15 cellular contexts compared by ENCODE assay signal in the genomic region with DNA sequence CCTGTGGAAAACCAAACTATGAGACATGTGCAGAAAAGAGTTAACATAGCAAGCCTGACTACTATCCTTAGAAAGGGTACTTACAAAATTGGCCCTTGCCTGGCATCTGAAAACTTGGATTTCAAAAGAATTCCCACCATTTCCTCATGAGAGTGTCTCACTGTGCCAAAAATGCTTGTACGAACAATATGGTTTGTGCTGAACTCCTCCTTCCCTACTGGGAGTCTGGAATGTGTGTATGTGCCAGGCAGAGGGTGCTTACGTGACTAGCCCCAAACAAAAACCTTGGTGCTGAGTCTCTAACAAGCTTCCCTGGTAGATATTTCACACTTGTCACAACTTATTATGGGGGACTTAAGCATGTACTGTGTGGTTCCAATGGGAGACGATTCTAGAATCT.
DNase-seq lines count a peak whose midpoint lies in the region; ATAC-seq, FAIRE-seq and TF ChIP-seq lines count a peak whose summit lies in the region.
"Had no signal": no experiment of that assay in that cellular context is flagged by ENCODE, and none has a peak within 500 bp of the region (broad histone marks: within the 10 kb centered on the region; RNA-seq: fewer than 3 reads in every experiment).

No MANE protein-coding gene starts in this region.

- no peak overlapping the region for H2AK5ac ChIP-seq in H1 (ENCODE audit: low read depth, low read length)

- POLR2A ChIA-PET in H1 (lab: Charles Lee; ENCODE audit: partially characterized antibody), result no interaction called here
- POLR2A ChIA-PET in PC-9 (lab: Charles Lee; ENCODE audit: unreplicated experiment), result no interaction called here

- H3K4me2 ChIP-seq in H1 (ENCODE audit: insufficient read depth in 1 of 2, low read depth in 2 of 2, low read length in 2 of 2), result no peak overlapping the region
- no peak overlapping the region for H3K4me2 ChIP-seq in PC-9

- H3K4ac ChIP-seq in H1 (replicated peaks; ENCODE audit: insufficient read length, low read depth, low read length), result no peak overlapping the region

- ATAC-seq in upper lobe of left lung (ENCODE audit: low FRiP score in 2 of 2), result no peak
- no peak for ATAC-seq in GM19455 (IDR thresholded peaks at IDR 0.05; ENCODE audit: unreplicated experiment)

- H3F3A ChIP-seq in PC-9 (ENCODE audit: insufficient read depth, low read depth), result no peaks in the 10 kb centered on the region

- TF ChIP-seq POLR2A in H1 (IDR thresholded peaks at IDR 0.05; ENCODE audit: control extremely low read depth in 1 of 2, low read depth in 2 of 2, low read length in 2 of 2) (no peak), upper lobe of left lung (IDR thresholded peaks at IDR 0.05) (no peak)

- FAIRE-seq in H1 (lab: Jason Lieb, UNC), result no peak
- FAIRE-seq: GM12892 had no signal

- no peak overlapping the region for H3K14ac ChIP-seq in H1 (ENCODE audit: insufficient read length)

- H3K9ac ChIP-seq in H1 (replicated peaks in 1 of 4; ENCODE audit: extremely low read depth in 1 of 4, low read depth in 3 of 4, low read length in 3 of 4), result no peak overlapping the region

- TF ChIP-seq EP300 in Ishikawa (IDR thresholded peaks at IDR 0.05; ENCODE audit: borderline replicate concordance) (no peak), H1 (IDR thresholded peaks at IDR 0.05; ENCODE audit: borderline replicate concordance in 1 of 2, low read depth in 2 of 2, low read length in 2 of 2) (no peak), upper lobe of left lung (IDR thresholded peaks at IDR 0.05) (no peak)

- no peak for TF ChIP-seq RAD21 in Ishikawa (IDR thresholded peaks at IDR 0.05; ENCODE audit: low read depth)
- no peak for TF ChIP-seq RAD21 in H1 (IDR thresholded peaks at IDR 0.05 in 1 of 2, conservative IDR thresholded peaks at IDR 0.05 in 1 of 2; ENCODE audit: low read depth in 2 of 2, low read length in 2 of 2)

- H3K18ac ChIP-seq in H1 (ENCODE audit: extremely low read depth, low read length), result no peak overlapping the region

- no peak overlapping the region for H2BK120ac ChIP-seq in H1 (replicated peaks; ENCODE audit: low read depth, low read length)

- no peak overlapping the region for H4K8ac ChIP-seq in H1 (ENCODE audit: extremely low read depth, insufficient read depth, low read length)

- H3K23me2 ChIP-seq in H1 (ENCODE audit: low read depth, low read length), result no peaks in the 10 kb centered on the region

- H3K56ac ChIP-seq in H1 (replicated peaks; ENCODE audit: insufficient read length, low read depth, low read length), result no peak overlapping the region

- CTCF ChIA-PET in H1 (lab: Charles Lee; ENCODE audit: partially characterized antibody), result interaction anchor here (0.9 kb wide), 1 partner anchor 23 kb away, joined by 3 read pairs; no protein-coding TSS in a partner anchor
- CTCF ChIA-PET in PC-9 (lab: Charles Lee), result no interaction called here

- BruUV-seq in PC-9 (replicated peaks; lab: Mats Ljungman, UMichigan), result no TSS peak

- H3K27ac ChIP-seq in H1 (ENCODE audit: low read depth, low read length) (no peak overlapping the region), PC-9 (no peak overlapping the region), upper lobe of left lung (no peak overlapping the region)

- H2BK20ac ChIP-seq in H1 (ENCODE audit: low read length), result no peak overlapping the region

- H3K4me1 ChIP-seq in H1 (replicated peaks in 1 of 4; ENCODE audit: control insufficient read depth in 3 of 4, insufficient read depth in 4 of 4, low read length in 3 of 4) (no peaks in the 10 kb centered on the region), PC-9 (replicated peaks; ENCODE audit: insufficient read depth) (no peaks in the 10 kb centered on the region), upper lobe of left lung (no peaks in the 10 kb centered on the region)

- H3K4me3 ChIP-seq in AG10803 (ENCODE audit: low read length) (no peak overlapping the region), H1 (ENCODE audit: extremely low read depth in 1 of 4, insufficient read depth in 2 of 4, low read depth in 3 of 4, low read length in 4 of 4) (no peak overlapping the region), fibroblast of the aortic adventitia (ENCODE audit: low read depth, low read length) (no peak overlapping the region), PC-9 (no peak overlapping the region), upper lobe of left lung (no peak overlapping the region)

- H3K79me1 ChIP-seq in H1 (ENCODE audit: low read depth, low read length), result no peaks in the 10 kb centered on the region

- no peaks in the 10 kb centered on the region for H4K20me1 ChIP-seq in H1 (replicated peaks in 1 of 2; ENCODE audit: control insufficient read depth in 1 of 2, insufficient read depth in 2 of 2, low read length in 2 of 2)
- H4K20me1 ChIP-seq in PC-9 (ENCODE audit: insufficient read depth), result no peaks in the 10 kb centered on the region

- no peak overlapping the region for H2BK5ac ChIP-seq in H1 (ENCODE audit: low read depth, low read length)

- H3K36me3 ChIP-seq in H1 (ENCODE audit: control insufficient read depth in 2 of 4, insufficient read depth in 4 of 4, low read length in 3 of 4) (no peaks in the 10 kb centered on the region), PC-9 (ENCODE audit: low read depth) (no peaks in the 10 kb centered on the region), upper lobe of left lung (no peaks in the 10 kb centered on the region)

- no peaks in the 10 kb centered on the region for H3K9me2 ChIP-seq in PC-9 (ENCODE audit: insufficient read depth)

- H4K5ac ChIP-seq in H1 (ENCODE audit: insufficient read length, low read depth, low read length), result no peak overlapping the region

- H2AFZ ChIP-seq in H1 (ENCODE audit: low read length) (peak overlapping the region; percentile 68; the same call in 1 of the 2 replicates), PC-9 (no peak overlapping the region)

- no peak overlapping the region for H3K23ac ChIP-seq in H1 (ENCODE audit: insufficient read length)

- H2BK12ac ChIP-seq in H1 (ENCODE audit: low read depth, low read length), result no peak overlapping the region

- no peak overlapping the region for H4K91ac ChIP-seq in H1 (replicated peaks; ENCODE audit: insufficient read length, low read length)

- intact Hi-C loops in PC-9 (cut with micrococcal nuclease; ENCODE audit: unreplicated experiment), result no loop called here

- no peaks in the 10 kb centered on the region for H3K79me2 ChIP-seq in H1 (ENCODE audit: control insufficient read depth in 1 of 2, insufficient read depth in 2 of 2, low read length in 2 of 2)
- H3K79me2 ChIP-seq in PC-9 (ENCODE audit: low read depth), result no peaks in the 10 kb centered on the region

- WGBS in H1 (ENCODE audit: extremely low coverage in 1 of 2, insufficient coverage in 1 of 2, insufficient read length in 1 of 2, insufficient replicate concordance in 2 of 2, low coverage in 1 of 2, low lambda C conversion rate in 2 of 2, missing lambda C conversion rate in 1 of 2), 2 experiments, result 91% methylated on average over 3 of the region's 3 CpGs; no CpG with 5 or more reads in 1 of the 2 experiments
- whole genome bisulfite sequencing in upper lobe of left lung, 2 donors, result 57 to 72% methylated on average over 3 of the region's 3 CpGs

- H3K27me3 ChIP-seq in H1 (replicated peaks in 1 of 4; ENCODE audit: control insufficient read depth in 3 of 4, extremely low read depth in 1 of 4, insufficient read depth in 3 of 4, low read length in 3 of 4) (no peaks in the 10 kb centered on the region), PC-9 (ENCODE audit: insufficient read depth, low read depth) (no peaks in the 10 kb centered on the region), upper lobe of left lung (no peaks in the 10 kb centered on the region)

- peaks cover 0 to 6% of the 10 kb centered on the region in 2 experiments; a peak in 1 of 4 replicates for H3K9me3 ChIP-seq in H1 (ENCODE audit: insufficient read depth in 2 of 2, low read depth in 1 of 2, low read length in 1 of 2)
- no peaks in the 10 kb centered on the region for H3K9me3 ChIP-seq in PC-9 (ENCODE audit: insufficient read depth, low read depth)
- no peaks in the 10 kb centered on the region for H3K9me3 ChIP-seq in upper lobe of left lung

- DNase-seq in AG10803 (ENCODE audit: low read depth) (peak; percentile 77), H1 (ENCODE audit: low read depth in 1 of 2, low spot score in 2 of 2) (no peak), fibroblast of the aortic adventitia (ENCODE audit: low read depth) (peak; percentile 55), PC-9 (no peak), upper lobe of left lung (no peak), DMS53 treated with DMSO at 0.1 percent for 48 hours (lab: John Stamatoyannopoulos, UW; ENCODE audit: unreplicated experiment) (no peak)
- DNase-seq: 8988T; C1 segment of cervical spinal cord; CD4-positive, alpha-beta T cell; DMS79 treated with DMSO at 0.1 percent for 48 hours; GDM1; H7 had no signal

- no peak for TF ChIP-seq CTCF in AG10803 (conservative IDR thresholded peaks at IDR 0.05; ENCODE audit: low read length)
- TF ChIP-seq CTCF in H1 (IDR thresholded peaks at IDR 0.05; ENCODE audit: control extremely low read depth in 1 of 3, insufficient read depth in 1 of 3, low read depth in 1 of 3, low read length in 3 of 3), result no peak
- TF ChIP-seq CTCF in fibroblast of the aortic adventitia (IDR thresholded peaks at IDR 0.05; ENCODE audit: insufficient read depth, low read length), result no peak
- no peak for TF ChIP-seq CTCF in PC-9 (conservative IDR thresholded peaks at IDR 0.05)
- no peak for TF ChIP-seq CTCF in upper lobe of left lung (IDR thresholded peaks at IDR 0.05)

- no peak overlapping the region for H2BK15ac ChIP-seq in H1 (ENCODE audit: low read length)

TF ChIP-seq in Ishikawa, 13 proteins besides CTCF, POLR2A, EP300 and RAD21 (continues in another document):
- no peak for TF ChIP-seq TAF1 (IDR thresholded peaks at IDR 0.05; ENCODE audit: low read depth)
- TF ChIP-seq TEAD4 (IDR thresholded peaks at IDR 0.05), result peak; percentile 73
- TF ChIP-seq FOXM1 (IDR thresholded peaks at IDR 0.05; ENCODE audit: borderline replicate concordance, low read depth), result no peak
- TF ChIP-seq, protein P1, sequence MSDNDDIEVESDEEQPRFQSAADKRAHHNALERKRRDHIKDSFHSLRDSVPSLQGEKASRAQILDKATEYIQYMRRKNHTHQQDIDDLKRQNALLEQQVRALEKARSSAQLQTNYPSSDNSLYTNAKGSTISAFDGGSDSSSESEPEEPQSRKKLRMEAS (IDR thresholded peaks at IDR 0.05), result no peak
- no peak for TF ChIP-seq YY1 (IDR thresholded peaks at IDR 0.05; ENCODE audit: low read depth)
- peak; percentile 65 for TF ChIP-seq NFIC (IDR thresholded peaks at IDR 0.05)
- TF ChIP-seq CREB1 (IDR thresholded peaks at IDR 0.05; ENCODE audit: low read depth), result no peak

TF ChIP-seq in H1, 55 proteins besides CTCF, POLR2A, EP300 and RAD21 (continues in another document):
- TF ChIP-seq, protein P2, sequence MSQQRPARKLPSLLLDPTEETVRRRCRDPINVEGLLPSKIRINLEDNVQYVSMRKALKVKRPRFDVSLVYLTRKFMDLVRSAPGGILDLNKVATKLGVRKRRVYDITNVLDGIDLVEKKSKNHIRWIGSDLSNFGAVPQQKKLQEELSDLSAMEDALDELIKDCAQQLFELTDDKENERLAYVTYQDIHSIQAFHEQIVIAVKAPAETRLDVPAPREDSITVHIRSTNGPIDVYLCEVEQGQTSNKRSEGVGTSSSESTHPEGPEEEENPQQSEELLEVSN (IDR thresholded peaks at IDR 0.05), result no peak

Comparison
In these comparisons a context has a peak if more than half of its experiments do, and no peak if none do; other contexts are left out.
1. DNase-seq: peak in AG10803 (single experiment) and fibroblast of the aortic adventitia (single experiment); none in H1 (0 of 2), PC-9 (0 of 2), upper lobe of left lung (0 of 2) and DMS53 treated with DMSO at 0.1 percent for 48 hours (single experiment).